ENCODE assay signal across 8 cellular contexts in the genomic region with DNA sequence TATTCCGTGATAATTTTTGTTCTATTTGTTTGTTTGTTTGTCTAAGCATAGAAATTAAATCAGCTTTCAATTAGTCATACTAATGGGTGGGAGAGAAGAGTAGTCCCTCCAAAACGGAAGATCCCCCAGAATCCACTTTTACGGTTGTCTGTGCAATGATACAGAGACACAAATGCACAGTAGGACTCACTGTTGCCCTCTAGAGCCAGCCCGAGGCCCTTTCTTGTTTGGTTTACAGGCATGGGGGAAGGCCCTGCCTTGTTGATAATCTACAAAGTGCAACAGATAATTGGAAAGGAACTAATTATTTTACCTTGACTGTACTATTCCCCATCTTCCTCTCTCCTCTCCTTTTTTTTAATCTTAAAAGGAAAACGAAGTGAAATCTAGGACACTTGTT.
DNase-seq lines count a peak whose midpoint lies in the region; ATAC-seq and TF ChIP-seq lines count a peak whose summit lies in the region.

No MANE protein-coding gene starts in this region.

- peak; percentile 81 for TF ChIP-seq CTCF in C4-2B (conservative IDR thresholded peaks at IDR 0.05)
- TF ChIP-seq CTCF in lung (IDR thresholded peaks at IDR 0.05; ENCODE audit: control extremely low read depth, extremely low read depth): peak; percentile 15
- TF ChIP-seq CTCF in tibial nerve (IDR thresholded peaks at IDR 0.05): peak in 2 of 5 experiments; percentile 20 to 33

- H3K36me3 ChIP-seq in SJCRH30 (no peaks in the 10 kb centered on the region), lung (ENCODE audit: control insufficient read depth in 2 of 2, insufficient read depth in 2 of 2, low read length in 2 of 2) (no peaks in the 10 kb centered on the region), tibial nerve (no peaks in the 10 kb centered on the region)

- ATAC-seq in lung (ENCODE audit: insufficient read depth, low FRiP score): no peak
- no peak for ATAC-seq in GM19397 (IDR thresholded peaks at IDR 0.05; ENCODE audit: unreplicated experiment)
- no peak for ATAC-seq in HG03469 (IDR thresholded peaks at IDR 0.05; ENCODE audit: unreplicated experiment)

- WGBS in lung, 2 donors: 46 to 55% methylated on average over 5 of the region's 5 CpGs
- 45 to 51% methylated on average over 5 of the region's 5 CpGs for WGBS in tibial nerve, 2 donors

- no peak for TF ChIP-seq EP300 in tibial nerve (IDR thresholded peaks at IDR 0.05)

- peaks cover 9% of the 10 kb centered on the region; the same call in 1 of the 2 replicates for H3K4me1 ChIP-seq in SJCRH30
- H3K4me1 ChIP-seq in lung (ENCODE audit: control insufficient read depth in 2 of 2, insufficient read depth in 2 of 2, low read length in 2 of 2): no peaks in the 10 kb centered on the region
- no peaks in the 10 kb centered on the region for H3K4me1 ChIP-seq in tibial nerve

- DNase-seq in H4 (ENCODE audit: low spot score): peak; percentile 21
- DNase-seq in SJCRH30: peak; percentile 55 to 72
- peak; percentile 23 for DNase-seq in astrocyte of the hippocampus (ENCODE audit: low read depth, low spot score)
- DNase-seq in lung (ENCODE audit: low spot score): no peak
- DNase-seq in tibial nerve (ENCODE audit: low spot score in 2 of 2): no peak

- H3K27me3 ChIP-seq in SJCRH30 (no peaks in the 10 kb centered on the region), lung (ENCODE audit: control insufficient read depth, insufficient read depth) (no peaks in the 10 kb centered on the region), tibial nerve (peaks cover 0 to 8% of the 10 kb centered on the region in 2 donors)

- no peak overlapping the region for H3K4me3 ChIP-seq in SJCRH30
- H3K4me3 ChIP-seq in lung: no peak overlapping the region
- H3K4me3 ChIP-seq in tibial nerve: no peak overlapping the region

- H3K9me3 ChIP-seq in SJCRH30 (replicated peaks) (no peaks in the 10 kb centered on the region), lung (ENCODE audit: control insufficient read depth in 2 of 2, insufficient read depth in 1 of 2, low read length in 1 of 2) (no peaks in the 10 kb centered on the region), tibial nerve (no peaks in the 10 kb centered on the region)

- H3K27ac ChIP-seq in C4-2B (no peak overlapping the region), SJCRH30 (no peak overlapping the region), lung (ENCODE audit: low read depth in 1 of 2, low read length in 1 of 2) (no peak overlapping the region), tibial nerve (no peak overlapping the region)

- no peak for TF ChIP-seq POLR2A in tibial nerve (IDR thresholded peaks at IDR 0.05)

Comparison
In these comparisons a context has a peak if more than half of its experiments do, and no peak if none do; other contexts are left out.
1. DNase-seq: peak in H4 (single experiment), SJCRH30 (2 of 2) and astrocyte of the hippocampus (single experiment); none in lung (single experiment) and tibial nerve (0 of 2).